In genomic region chr18:24220318-24220688, GRCh38 we compare ENCODE assay signal across 19 cellular contexts.
"Had no signal": no experiment of that assay in that cellular context is flagged by ENCODE, and none has a peak within 500 bp of the region (broad histone marks: within the 10 kb centered on the region; RNA-seq: fewer than 3 reads in every experiment).

No MANE protein-coding gene starts in this region.

- H3K4me1 Mint-ChIP-seq: activated naive CD8-positive, alpha-beta T cell treated with anti-CD3 and anti-CD28 coated beads for 36 hours; naive thymus-derived CD4-positive, alpha-beta T cell; stimulated activated naive B cell treated with anti-CD40 and anti-IgM and Interleukin-4, amounts not matched to agents 10 μg/mL and 1 μg/mL and 100 μg/mL, for 72 hours had no signal

- DNase-seq: activated CD8-positive, alpha-beta memory T cell treated with anti-CD3 and anti-CD28 coated beads, Interleukin-2, amount 50 U/mL, for 4 hours; activated naive CD4-positive, alpha-beta T cell treated with Interleukin-2 at 50 U/mL for 16 hours; activated naive CD8-positive, alpha-beta T cell treated with anti-CD3 and anti-CD28 coated beads for 36 hours; activated T-cell treated with anti-CD3 and anti-CD28 coated beads, Interleukin-2, amount 50 U/mL, for 48 hours; amniotic stem cell; dermis blood vessel endothelial cell; effector memory CD8-positive, alpha-beta T cell; left colon; lower lobe of right lung; naive thymus-derived CD4-positive, alpha-beta T cell; retina; stimulated activated CD4-positive, alpha-beta T cell treated with anti-CD3 and anti-CD28 coated beads, Interleukin-2, amount 100 ng/mL, for 48 hours; stimulated activated CD8-positive, alpha-beta memory T cell treated with anti-CD3 and anti-CD28 coated beads, Interleukin-4, amount 100 ng/mL, for 48 hours; stimulated activated naive B cell treated with anti-CD40 and anti-IgM and Interleukin-4, amounts not matched to agents 10 μg/mL and 1 μg/mL and 100 μg/mL, for 72 hours; WERI-Rb-1 had no signal

- H3K27me3 Mint-ChIP-seq: activated naive CD8-positive, alpha-beta T cell treated with anti-CD3 and anti-CD28 coated beads for 36 hours; stimulated activated naive B cell treated with anti-CD40 and anti-IgM and Interleukin-4, amounts not matched to agents 10 μg/mL and 1 μg/mL and 100 μg/mL, for 72 hours; type B pancreatic cell had no signal

- H3K27ac Mint-ChIP-seq: activated naive CD8-positive, alpha-beta T cell treated with anti-CD3 and anti-CD28 coated beads for 36 hours; effector memory CD8-positive, alpha-beta T cell; naive thymus-derived CD4-positive, alpha-beta T cell; stimulated activated naive B cell treated with anti-CD40 and anti-IgM and Interleukin-4, amounts not matched to agents 10 μg/mL and 1 μg/mL and 100 μg/mL, for 72 hours; type B pancreatic cell had no signal

- H3K36me3 Mint-ChIP-seq: activated naive CD8-positive, alpha-beta T cell treated with anti-CD3 and anti-CD28 coated beads for 36 hours; stimulated activated naive B cell treated with anti-CD40 and anti-IgM and Interleukin-4, amounts not matched to agents 10 μg/mL and 1 μg/mL and 100 μg/mL, for 72 hours had no signal

- H3K9me3 Mint-ChIP-seq: activated naive CD8-positive, alpha-beta T cell treated with anti-CD3 and anti-CD28 coated beads for 36 hours; effector memory CD8-positive, alpha-beta T cell; naive thymus-derived CD4-positive, alpha-beta T cell; stimulated activated naive B cell treated with anti-CD40 and anti-IgM and Interleukin-4, amounts not matched to agents 10 μg/mL and 1 μg/mL and 100 μg/mL, for 72 hours had no signal

- H3K4me3 ChIP-seq: esophagus muscularis mucosa, lower lobe of right lung, thoracic aorta, vagina had no signal

- H3K27me3 ChIP-seq: esophagus muscularis mucosa, vagina had no signal

- H3K4me3 Mint-ChIP-seq: activated naive CD8-positive, alpha-beta T cell treated with anti-CD3 and anti-CD28 coated beads for 36 hours; effector memory CD8-positive, alpha-beta T cell; naive thymus-derived CD4-positive, alpha-beta T cell; stimulated activated naive B cell treated with anti-CD40 and anti-IgM and Interleukin-4, amounts not matched to agents 10 μg/mL and 1 μg/mL and 100 μg/mL, for 72 hours; type B pancreatic cell had no signal

- H3K36me3 ChIP-seq: thoracic aorta, vagina, WERI-Rb-1 had no signal

- ATAC-seq: effector memory CD8-positive, alpha-beta T cell; left colon; lower lobe of right lung; naive thymus-derived CD4-positive, alpha-beta T cell; stimulated activated naive B cell treated with anti-CD40 and anti-IgM and Interleukin-4, amounts not matched to agents 10 μg/mL and 1 μg/mL and 100 μg/mL, for 72 hours had no signal

- H3K27ac ChIP-seq: esophagus muscularis mucosa, lower lobe of right lung, thoracic aorta, vagina, WERI-Rb-1 had no signal
